ENCODE assay signal across 8 cellular contexts in the genomic region with DNA sequence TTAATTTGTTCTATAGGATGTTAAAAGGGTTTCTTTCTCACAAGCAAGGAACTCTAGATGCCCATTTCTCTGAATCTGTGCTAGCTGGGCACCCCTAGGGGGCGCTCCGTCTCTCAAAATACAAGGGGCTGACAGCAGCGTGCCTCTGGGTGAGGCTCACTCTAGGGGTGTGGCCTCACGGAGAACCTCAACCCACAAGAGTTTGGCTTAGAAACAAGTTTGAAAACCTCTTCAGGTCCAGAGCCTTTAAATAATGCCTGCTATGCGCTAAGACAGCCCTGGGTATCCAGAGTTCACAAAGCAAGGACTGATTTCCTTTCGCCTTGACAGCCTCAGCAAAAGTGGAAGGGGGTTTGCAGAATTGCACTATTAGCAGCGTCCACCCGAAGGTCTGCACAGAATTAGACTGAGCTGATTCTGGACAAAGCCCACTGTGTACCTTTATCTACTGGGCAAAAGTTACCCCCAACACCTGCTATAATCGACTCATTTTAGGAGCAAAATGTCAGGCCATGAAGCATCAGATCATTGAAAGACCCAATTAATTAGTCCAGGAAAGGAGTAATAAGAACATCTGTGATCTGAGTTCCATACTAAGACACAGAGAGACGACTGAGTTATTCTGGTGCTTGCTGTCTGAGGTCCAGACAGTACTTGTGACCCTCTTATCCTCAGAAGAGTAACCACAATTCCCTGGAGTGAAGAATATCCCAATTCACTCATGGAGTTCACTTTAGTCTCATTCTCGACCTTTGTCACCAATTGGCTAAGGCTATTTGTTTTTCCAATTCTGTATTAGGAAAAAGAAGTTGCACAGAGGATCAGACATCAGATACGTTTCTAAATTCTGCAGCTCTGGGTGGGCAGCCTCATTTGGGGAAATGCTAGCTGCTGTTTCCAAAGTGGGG. TPM values are rescaled to one million over a fixed set of nuclear protein-coding genes. Genes with fewer than 3 reads are reported as not detected.
DNase-seq lines count a peak whose midpoint lies in the region; ATAC-seq and TF ChIP-seq lines count a peak whose summit lies in the region.

No MANE protein-coding gene starts in this region.

- H3K27me3 Mint-ChIP-seq in GM23338 (ENCODE audit: insufficient read depth, low read depth, poor library complexity) = peaks cover 14% of the 10 kb centered on the region
- H3K27me3 Mint-ChIP-seq in stimulated activated naive CD8-positive, alpha-beta T cell treated with anti-CD3 and anti-CD28 coated beads, Interleukin-15, Interleukin-2, amounts not matched to agents 100 ng/mL and 50 ng/mL, for 24 hours = peaks cover 57% of the 10 kb centered on the region

- H3K36me3 ChIP-seq in GM23338 (ENCODE audit: insufficient read depth) (no peaks in the 10 kb centered on the region), RWPE2 (ENCODE audit: low read depth) (no peaks in the 10 kb centered on the region), neural cell (ENCODE audit: insufficient read depth, low read length) (no peaks in the 10 kb centered on the region)

- H3K27me3 ChIP-seq in GM23338 (ENCODE audit: insufficient read depth) (peaks cover 18% of the 10 kb centered on the region), RWPE2 (ENCODE audit: insufficient read depth, poor library complexity, severe bottlenecking) (no peaks in the 10 kb centered on the region), neural cell (ENCODE audit: insufficient read depth, low read depth, low read length) (peaks cover 8% of the 10 kb centered on the region)

- peak overlapping the region; percentile 77; the same call in 2 of the 3 replicates for H3K4me3 Mint-ChIP-seq in GM23338
- peak overlapping the region; percentile 83 for H3K4me3 Mint-ChIP-seq in stimulated activated naive CD8-positive, alpha-beta T cell treated with anti-CD3 and anti-CD28 coated beads, Interleukin-15, Interleukin-2, amounts not matched to agents 100 ng/mL and 50 ng/mL, for 24 hours

- H3K9me3 Mint-ChIP-seq in GM23338 = no peaks in the 10 kb centered on the region
- H3K9me3 Mint-ChIP-seq in stimulated activated naive CD8-positive, alpha-beta T cell treated with anti-CD3 and anti-CD28 coated beads, Interleukin-15, Interleukin-2, amounts not matched to agents 100 ng/mL and 50 ng/mL, for 24 hours = no peaks in the 10 kb centered on the region

- no peak for TF ChIP-seq EP300 in neural cell (conservative IDR thresholded peaks at IDR 0.05; ENCODE audit: poor library complexity, severe bottlenecking)

- no peak overlapping the region for H3K27ac Mint-ChIP-seq in GM23338
- no peak overlapping the region for H3K27ac Mint-ChIP-seq in stimulated activated naive CD8-positive, alpha-beta T cell treated with anti-CD3 and anti-CD28 coated beads, Interleukin-15, Interleukin-2, amounts not matched to agents 100 ng/mL and 50 ng/mL, for 24 hours

- ATAC-seq in GM23338 (peak; percentile 95), RWPE2 (ENCODE audit: low read depth) (peak; percentile 91)

- H3K4me1 Mint-ChIP-seq in GM23338 = peaks cover 5% of the 10 kb centered on the region; the same call in 2 of the 3 replicates
- H3K4me1 Mint-ChIP-seq in stimulated activated naive CD8-positive, alpha-beta T cell treated with anti-CD3 and anti-CD28 coated beads, Interleukin-15, Interleukin-2, amounts not matched to agents 100 ng/mL and 50 ng/mL, for 24 hours (ENCODE audit: low read depth) = peaks cover 19% of the 10 kb centered on the region

- TF ChIP-seq CTCF in GM23338 (conservative IDR thresholded peaks at IDR 0.05; ENCODE audit: low read depth in 2 of 2) (peak; percentile 94 to 100), RWPE2 (IDR thresholded peaks at IDR 0.05; ENCODE audit: poor library complexity, severe bottlenecking) (peak; percentile 95), fibroblast of villous mesenchyme (IDR thresholded peaks at IDR 0.05; ENCODE audit: insufficient read depth, low read depth, low read length) (peak; percentile 98), neural cell (IDR thresholded peaks at IDR 0.05; ENCODE audit: poor library complexity, severe bottlenecking) (peak; percentile 46)

- H4K20me1 ChIP-seq in GM23338 (replicated peaks; ENCODE audit: insufficient read depth) (no peaks in the 10 kb centered on the region), neural cell (ENCODE audit: insufficient read depth) (no peaks in the 10 kb centered on the region)

- TF ChIP-seq RAD21 in neural cell (conservative IDR thresholded peaks at IDR 0.05) = no peak

- DNase-seq in Daoy (ENCODE audit: low read depth) = peak; percentile 95
- peak; percentile 95 for DNase-seq in GM23338 (ENCODE audit: low spot score)
- DNase-seq in LHCN-M2 (ENCODE audit: low read depth) = peak; percentile 98
- peak; percentile 80 for DNase-seq in RWPE2 (ENCODE audit: low spot score)
- peak; percentile 93 for DNase-seq in activated effector memory CD4-positive, alpha-beta T cell treated with anti-CD3 and anti-CD28 coated beads, Interleukin-2, amount 50 U/mL, for 16 hours
- DNase-seq in fibroblast of villous mesenchyme (ENCODE audit: low read depth) = peak; percentile 96

- H3K79me2 ChIP-seq in GM23338 (replicated peaks; ENCODE audit: insufficient read depth) = no peaks in the 10 kb centered on the region
- no peaks in the 10 kb centered on the region for H3K79me2 ChIP-seq in neural cell (replicated peaks; ENCODE audit: insufficient read depth, low read length)

- no peak overlapping the region for H3K9ac ChIP-seq in neural cell (ENCODE audit: low read length)

- H3K9me2 ChIP-seq in GM23338 (ENCODE audit: insufficient read depth) (no peaks in the 10 kb centered on the region), neural cell (ENCODE audit: insufficient read depth, low read length) (no peaks in the 10 kb centered on the region)

- H3F3A ChIP-seq in GM23338 (replicated peaks; ENCODE audit: low read depth) = no peaks in the 10 kb centered on the region
- H3F3A ChIP-seq in neural cell (ENCODE audit: insufficient read depth, low read length, poor library complexity, severe bottlenecking) = no peaks in the 10 kb centered on the region

- H2AFZ ChIP-seq in GM23338 = peak overlapping the region; percentile 98
- no peak overlapping the region for H2AFZ ChIP-seq in neural cell (ENCODE audit: low read depth, low read length)

- no peak overlapping the region for H3K27ac ChIP-seq in GM23338 (ENCODE audit: low read depth)
- no peak overlapping the region for H3K27ac ChIP-seq in RWPE2 (ENCODE audit: poor library complexity, severe bottlenecking)
- no peak overlapping the region for H3K27ac ChIP-seq in neural cell (ENCODE audit: low read length)

- H3K4me1 ChIP-seq in GM23338 (ENCODE audit: insufficient read depth) (peaks cover 6% of the 10 kb centered on the region), RWPE2 (ENCODE audit: insufficient read depth, poor library complexity, severe bottlenecking) (peaks cover 15% of the 10 kb centered on the region)

- H3K4me3 ChIP-seq in GM23338 (peak overlapping the region; percentile 59), RWPE2 (ENCODE audit: severe bottlenecking) (peak overlapping the region; percentile 19), fibroblast of villous mesenchyme (ENCODE audit: low read depth, low read length) (peak overlapping the region; percentile 65), neural cell (ENCODE audit: low read length) (peak overlapping the region; percentile 56)

- no peaks in the 10 kb centered on the region for H3K9me3 ChIP-seq in RWPE2 (ENCODE audit: severe bottlenecking)
- no peaks in the 10 kb centered on the region for H3K9me3 ChIP-seq in neural cell (ENCODE audit: low read length)

- H3K36me3 Mint-ChIP-seq in GM23338 (ENCODE audit: low read depth) = no peaks in the 10 kb centered on the region
- no peaks in the 10 kb centered on the region for H3K36me3 Mint-ChIP-seq in stimulated activated naive CD8-positive, alpha-beta T cell treated with anti-CD3 and anti-CD28 coated beads, Interleukin-15, Interleukin-2, amounts not matched to agents 100 ng/mL and 50 ng/mL, for 24 hours (ENCODE audit: low read depth)

- H3K4me2 ChIP-seq in GM23338 (peak overlapping the region; percentile 86), neural cell (ENCODE audit: low read length) (no peak overlapping the region)

TF ChIP-seq in GM23338, 12 proteins besides CTCF, POLR2A, EP300 and RAD21 (continues in another document):
- TF ChIP-seq POLR2AphosphoS5 (IDR thresholded peaks at IDR 0.05; ENCODE audit: low read depth) (no peak), JUNB (IDR thresholded peaks at IDR 0.05; ENCODE audit: unreplicated experiment) (no peak)

RNA-seq across cellular contexts. Expression of a gene that starts 0.6 kb away (rescaled TPM):
- 0.15 and 1.6 TPM in 2 replicates for total RNA-seq in Daoy (2014; rRNA removed; shearing (Covaris generic))
- total RNA-seq in GM23338 (2014; rRNA removed; shearing (Covaris generic)) = 0.17 and 0.23 TPM in 2 replicates
- polyA plus RNA-seq in GM23338 (2016; fragmentation: Nextera tagmentation; extraction: Ambion mirVana) (0.45 and 0.47 TPM in 2 replicates), neural cell (not detected in 2 replicates)
- total RNA-seq in LHCN-M2 (2014; rRNA removed) (71.4 and 75.8 TPM in 2 replicates), fibroblast of villous mesenchyme (95.9 and 106 TPM in 2 replicates)
- 28.6 TPM for polyA plus RNA-seq in LHCN-M2 (2012)
- polyA minus RNA-seq in neural cell = 0.12 TPM in 1 of 2 replicates, not detected in the other

RNA-seq across cellular contexts. Expression of a gene that starts 37.4 kb away (rescaled TPM):
- 23.7 and 33.1 TPM in 2 replicates for total RNA-seq in Daoy (2014; rRNA removed; shearing (Covaris generic))
- total RNA-seq in GM23338 (2014; rRNA removed; shearing (Covaris generic)) = 17.8 and 32.0 TPM in 2 replicates
- polyA plus RNA-seq in GM23338 (2016; fragmentation: Nextera tagmentation; extraction: Ambion mirVana) = 20.7 and 26.2 TPM in 2 replicates
- total RNA-seq in LHCN-M2 (2014; rRNA removed) = 20.3 and 20.7 TPM in 2 replicates
- 7.5 TPM for polyA plus RNA-seq in LHCN-M2 (2012)
- total RNA-seq in fibroblast of villous mesenchyme = 11.9 and 21.2 TPM in 2 replicates
- 19.4 and 19.7 TPM in 2 replicates for polyA plus RNA-seq in neural cell
- 31.9 and 41.9 TPM in 2 replicates for polyA minus RNA-seq in neural cell

Comparison
In these comparisons a context has a peak if more than half of its experiments do, and no peak if none do; other contexts are left out.
1. CTCF ChIP-seq: peak in every context shown above with its lines; median percentile 98 in fibroblast of villous mesenchyme; 97 in GM23338; 95 in RWPE2; 46 in neural cell.
2. RNA of a gene that starts 0.6 kb away (total RNA-seq): 95.9 to 106 TPM in fibroblast of villous mesenchyme and 71.4 to 75.8 TPM in LHCN-M2; 0.15 to 1.6 TPM in Daoy and 0.17 to 0.23 TPM in GM23338; every median in the first group is over 10 times any median in the second.
3. Peak in every context shown above with its lines, with median percentiles within 50 percentile points of each other: DNase-seq and H3K4me3 ChIP-seq.